In genomic region chr13:47144782-47145181, GRCh38 we compare ENCODE assay signal across 18 cellular contexts.
DNase-seq lines count a peak whose midpoint lies in the region; ATAC-seq and TF ChIP-seq lines count a peak whose summit lies in the region.
"Had no signal": no experiment of that assay in that cellular context is flagged by ENCODE, and none has a peak within 500 bp of the region (broad histone marks: within the 10 kb centered on the region; RNA-seq: fewer than 3 reads in every experiment).

No MANE protein-coding gene starts in this region.

- H3K4me3 ChIP-seq in PC-3 (ENCODE audit: low read length), result no peak overlapping the region
- H3K4me3 ChIP-seq: A549 had no signal

- H3K27me3 Mint-ChIP-seq in chondrocyte (ENCODE audit: low read depth), result peaks cover 12% of the 10 kb centered on the region
- H3K27me3 Mint-ChIP-seq in progenitor cell of endocrine pancreas, result peaks cover 22% of the 10 kb centered on the region
- H3K27me3 Mint-ChIP-seq: CD4-positive, alpha-beta T cell had no signal

- no peaks in the 10 kb centered on the region for H3F3A ChIP-seq in PC-3 (ENCODE audit: low read length, unreplicated experiment)

- H3K36me3 Mint-ChIP-seq in chondrocyte (ENCODE audit: low read depth) (no peaks in the 10 kb centered on the region), progenitor cell of endocrine pancreas (ENCODE audit: insufficient read depth) (no peaks in the 10 kb centered on the region)

- DNase-seq in EH (ENCODE audit: low read depth) (peak; percentile 2), PC-3 (no peak), chondrocyte (ENCODE audit: low spot score) (no peak), progenitor cell of endocrine pancreas (ENCODE audit: low spot score, unreplicated experiment) (no peak), GOT3 (lab: John Stamatoyannopoulos, UW) (no peak)
- DNase-seq: AML-193; Caco-2; CD4-positive, alpha-beta T cell; GF-D8; H7; HFFc6; IMR-90 had no signal

- H3K9me2 ChIP-seq in PC-3 (replicated peaks; ENCODE audit: low read length), result no peaks in the 10 kb centered on the region

- no peaks in the 10 kb centered on the region for H3K27me3 ChIP-seq in PC-3 (ENCODE audit: low read length)

- TF ChIP-seq CTCF in PC-3 (conservative IDR thresholded peaks at IDR 0.05; ENCODE audit: low read depth, low read length) (no peak), chondrocyte (IDR thresholded peaks at IDR 0.05) (no peak), progenitor cell of endocrine pancreas (IDR thresholded peaks at IDR 0.05; ENCODE audit: unreplicated experiment) (no peak)

- no peaks in the 10 kb centered on the region for H3K36me3 ChIP-seq in PC-3 (ENCODE audit: low read depth, low read length)

- H3K27ac ChIP-seq in PC-3 (ENCODE audit: low read length), result no peak overlapping the region
- H3K27ac ChIP-seq: 22Rv1, A549, C4-2B had no signal

- peak overlapping the region; percentile 57 for H3K27ac Mint-ChIP-seq in chondrocyte (ENCODE audit: unreplicated experiment)
- peak overlapping the region; percentile 22 for H3K27ac Mint-ChIP-seq in progenitor cell of endocrine pancreas
- H3K27ac Mint-ChIP-seq: CD4-positive, alpha-beta T cell; HFFc6 had no signal

- H3K79me2 ChIP-seq in PC-3 (ENCODE audit: low read length), result no peaks in the 10 kb centered on the region

- no peaks in the 10 kb centered on the region for H3K9me3 Mint-ChIP-seq in chondrocyte (ENCODE audit: low read depth)
- no peaks in the 10 kb centered on the region for H3K9me3 Mint-ChIP-seq in progenitor cell of endocrine pancreas (ENCODE audit: low read depth)
- H3K9me3 Mint-ChIP-seq: CD4-positive, alpha-beta T cell had no signal

- no peak overlapping the region for H3K4me2 ChIP-seq in PC-3 (ENCODE audit: low read length)
- H3K4me2 ChIP-seq: A549 had no signal

- H3K4me1 ChIP-seq in PC-3 (ENCODE audit: insufficient read depth, low read length), result peaks cover 12% of the 10 kb centered on the region; the same call in 1 of the 2 replicates
- H3K4me1 ChIP-seq: A549 had no signal

- ATAC-seq in PC-3, result no peak
- no peak for ATAC-seq in GM18502 (IDR thresholded peaks at IDR 0.05; ENCODE audit: poor library complexity, unreplicated experiment)
- no peak for ATAC-seq in GM21576 (IDR thresholded peaks at IDR 0.05; ENCODE audit: unreplicated experiment)
- ATAC-seq: A549, HCT116 had no signal

- no peaks in the 10 kb centered on the region for H4K20me1 ChIP-seq in PC-3 (ENCODE audit: low read length)

- no peaks in the 10 kb centered on the region for H3K9me3 ChIP-seq in PC-3 (ENCODE audit: low read length)
- H3K9me3 ChIP-seq: A549, Caco-2 had no signal

- CTCF ChIA-PET in PC-3 (lab: Charles Lee), result no interaction called here

- no peak overlapping the region for H3K9ac ChIP-seq in PC-3 (ENCODE audit: low read length)

- peaks cover 8% of the 10 kb centered on the region for H3K4me1 Mint-ChIP-seq in chondrocyte (ENCODE audit: low read depth)
- H3K4me1 Mint-ChIP-seq in progenitor cell of endocrine pancreas (ENCODE audit: low read depth), result peaks cover 39% of the 10 kb centered on the region

- POLR2A ChIA-PET in PC-3 (lab: Charles Lee; ENCODE audit: unreplicated experiment), result no interaction called here

- no TSS peak for BruUV-seq in PC-3 (replicated peaks; lab: Mats Ljungman, UMichigan)

- H2AFZ ChIP-seq in PC-3 (ENCODE audit: low read length), result 0 out of 2 replicates have a peak overlapping the region, but pooled peaks have one; percentile 38

- intact Hi-C loops in PC-3 (cut with micrococcal nuclease), result no loop called here

- H3K4me3 Mint-ChIP-seq in chondrocyte (ENCODE audit: unreplicated experiment) (no peak overlapping the region), progenitor cell of endocrine pancreas (ENCODE audit: low read depth) (no peak overlapping the region)
- H3K4me3 Mint-ChIP-seq: CD4-positive, alpha-beta T cell; HFFc6 had no signal
